Comparison of ENCODE assay signal across 8 cellular contexts in genomic region chr1:163321311-163322305, GRCh38. TPM values are rescaled to one million over a fixed set of nuclear protein-coding genes. Genes with fewer than 3 reads are reported as not detected.
DNase-seq lines count a peak whose midpoint lies in the region; ATAC-seq and TF ChIP-seq lines count a peak whose summit lies in the region.

Gene NUF2 (plus strand): TSS chr1:163321954. CDS start chr1:163326052, 4,098 bp downstream.

- peak within 1 kb of the TSS; percentile 61 for H4K91ac ChIP-seq in IMR-90 (ENCODE audit: insufficient read depth, low read depth, low read length)

- DNase-seq in DMS 273 (lab: John Stamatoyannopoulos, UW; ENCODE audit: unreplicated experiment) (peak; percentile 99), IMR-90 (peak; percentile 99), OCI-M1 (lab: John Stamatoyannopoulos, UW) (peak; percentile 99), activated T-cell treated with anti-CD3 and anti-CD28 coated beads for 24 hours (ENCODE audit: low read depth) (peak; percentile 98), epidermal melanocyte (ENCODE audit: insufficient read length, low spot score) (peak; percentile 89), middle frontal gyrus (ENCODE audit: extremely low spot score, low spot score) (peak; percentile 94)
- peak; percentile 92 to 93 for DNase-seq in stimulated activated CD8-positive, alpha-beta memory T cell treated with anti-CD3 and anti-CD28 coated beads, Interleukin-2, amount 100 ng/mL, for 48 hours (ENCODE audit: low read depth in 2 of 2)

- H2AK9ac ChIP-seq in IMR-90 (replicated peaks; ENCODE audit: low read depth, low read length, poor library complexity) = peak within 1 kb of the TSS; percentile 84

- peaks cover 13 to 18% of the 10 kb centered on the region in 2 experiments for H3K79me1 ChIP-seq in IMR-90 (ENCODE audit: low read depth in 1 of 2, low read length in 2 of 2)

- no peaks in the 10 kb centered on the region for H3K9me3 ChIP-seq in IMR-90 (ENCODE audit: control insufficient read depth, insufficient read depth, low read length)

- peak within 1 kb of the TSS; percentile 80 for H3K23ac ChIP-seq in IMR-90 (ENCODE audit: low read depth, low read length)

- H3K4ac ChIP-seq in IMR-90 (ENCODE audit: low read depth, low read length) = peak within 1 kb of the TSS; percentile 71

- H4K8ac ChIP-seq in IMR-90 (ENCODE audit: low read depth in 2 of 2, low read length in 2 of 2) = peak within 1 kb of the TSS; percentile 83 to 97

- in situ Hi-C loops in IMR-90 (cut with MboI; ENCODE audit: low sequenced_read_pairs) = no loop called here

- H3K36me3 ChIP-seq in IMR-90 (ENCODE audit: control insufficient read depth, insufficient read depth, low read length) = peaks cover 2% of the 10 kb centered on the region; the same call in 1 of the 2 replicates

- peak within 1 kb of the TSS; percentile 6; the same call in 1 of the 2 replicates for H3K18ac ChIP-seq in IMR-90 (ENCODE audit: low read depth, low read length)

- peak within 1 kb of the TSS; percentile 98 for H2AFZ ChIP-seq in IMR-90 (replicated peaks; ENCODE audit: low read length, poor library complexity)

- peak within 1 kb of the TSS; percentile 29; the same call in 1 of the 2 replicates for H2BK120ac ChIP-seq in IMR-90 (ENCODE audit: low read depth, low read length)

- WGBS in IMR-90 (ENCODE audit: extremely low coverage in 2 of 2, insufficient read length in 1 of 2), 2 experiments = 1% methylated on average over 20 of the region's 58 CpGs; no CpG with 5 or more reads in 1 of the 2 experiments

- intact Hi-C loops in IMR-90 (cut with micrococcal nuclease) = no loop called here

- H3K27me3 ChIP-seq in IMR-90 (ENCODE audit: control insufficient read depth, insufficient read depth, low read length) = no peaks in the 10 kb centered on the region

- H3K27ac ChIP-seq in IMR-90 (ENCODE audit: insufficient read depth, low read length) = peak within 1 kb of the TSS; percentile 23

- no peak for TF ChIP-seq RAD21 in IMR-90 (IDR thresholded peaks at IDR 0.05; ENCODE audit: low read length)

- peak within 1 kb of the TSS; percentile 67 for H4K5ac ChIP-seq in IMR-90 (ENCODE audit: low read depth, low read length)

- H3K14ac ChIP-seq in IMR-90 (replicated peaks; ENCODE audit: low read depth, low read length) = peak within 1 kb of the TSS; percentile 75

- peak within 1 kb of the TSS; percentile 69 for H2AK5ac ChIP-seq in IMR-90 (ENCODE audit: low read depth, low read length)

- peak within 1 kb of the TSS; percentile 76 for H2BK5ac ChIP-seq in IMR-90 (ENCODE audit: low read depth, low read length, poor library complexity, severe bottlenecking)

- BruUV-seq in IMR-90 (replicated peaks; lab: Mats Ljungman, UMichigan) = no TSS peak

- H3K9ac ChIP-seq in IMR-90 (ENCODE audit: low read depth, low read length) = peak within 1 kb of the TSS; percentile 83

- H3K4me1 ChIP-seq in IMR-90 (ENCODE audit: control insufficient read depth, insufficient read depth, low read length) = peaks cover 3% of the 10 kb centered on the region; the same call in 1 of the 2 replicates

- no peak within 1 kb of the TSS for H2BK20ac ChIP-seq in IMR-90 (ENCODE audit: low read depth, low read length)

- H2BK15ac ChIP-seq in IMR-90 (ENCODE audit: low read depth, low read length) = peak within 1 kb of the TSS; percentile 17; the same call in 2 of the 3 replicates

- peak within 1 kb of the TSS; percentile 62 for H3K4me3 ChIP-seq in IMR-90 (ENCODE audit: insufficient read depth, low read depth, low read length)

- CTCF ChIA-PET in IMR-90 (lab: Yijun Ruan, JAX) = interaction anchor here (1.2 to 1.3 kb wide), 2 partner anchors 14 to 252 kb away, joined by 3 read pairs; partner anchors contain the start of gene RGS4

- peak within 1 kb of the TSS; percentile 75 for H3K4me2 ChIP-seq in IMR-90 (ENCODE audit: low read depth, low read length)

- no peaks in the 10 kb centered on the region for H3K9me1 ChIP-seq in IMR-90 (ENCODE audit: insufficient read depth, low read length)

- TF ChIP-seq POLR2A in IMR-90 (IDR thresholded peaks at IDR 0.05; ENCODE audit: low read depth, low read length) = peak; percentile 83

- ATAC-seq in GM21528 (IDR thresholded peaks at IDR 0.05; ENCODE audit: low FRiP score, unreplicated experiment) (peak; percentile 93), IMR-90 (ENCODE audit: low read depth) (peak; percentile 99)

- dilution Hi-C loops in IMR-90 (cut with HindIII; ENCODE audit: low sequenced_read_pairs, unreplicated experiment) = loop anchor here (25.0 kb wide), 1 partner anchor 459 kb away; the partner anchor contains the start of gene CCDC190

- peak within 1 kb of the TSS; percentile 89 for H3K56ac ChIP-seq in IMR-90 (ENCODE audit: extremely low read depth, insufficient read depth, low read length)

- POLR2A ChIA-PET in IMR-90 (lab: Charles Lee; ENCODE audit: unreplicated experiment) = interaction anchor here (0.5 to 1.0 kb wide), 2 partner anchors 452 to 716 kb away, joined by 3 to 11 read pairs; no protein-coding TSS in a partner anchor

- no peak for TF ChIP-seq CTCF in IMR-90 (conservative IDR thresholded peaks at IDR 0.05; ENCODE audit: low read depth, low read length)

- H4K20me1 ChIP-seq in IMR-90 (ENCODE audit: insufficient read depth, low read length) = no peaks in the 10 kb centered on the region

TF ChIP-seq in IMR-90, 13 proteins besides CTCF, POLR2A, EP300 and RAD21:
- TF ChIP-seq RCOR1 (IDR thresholded peaks at IDR 0.05; ENCODE audit: insufficient replicate concordance, low read length) (peak; percentile 91), USF2 (IDR thresholded peaks at IDR 0.05; ENCODE audit: low read depth, low read length) (0 out of 2 replicates have a peak, but pooled peaks have one; percentile 29), MXI1 (IDR thresholded peaks at IDR 0.05; ENCODE audit: borderline replicate concordance, low read depth, low read length) (peak; percentile 92), SMC3 (IDR thresholded peaks at IDR 0.05; ENCODE audit: low read depth, low read length) (no peak), BHLHE40 (IDR thresholded peaks at IDR 0.05; ENCODE audit: low read depth, low read length) (no peak; the same call in 1 of the 2 replicates), FOS (IDR thresholded peaks at IDR 0.05; ENCODE audit: low read depth, low read length) (0 out of 2 replicates have a peak, but pooled peaks have one; percentile 16), MAZ (IDR thresholded peaks at IDR 0.05; ENCODE audit: borderline replicate concordance, low read depth, low read length) (peak; percentile 88), CEBPB (IDR thresholded peaks at IDR 0.05; ENCODE audit: low read depth, low read length) (no peak), RFX5 (IDR thresholded peaks at IDR 0.05; ENCODE audit: low read depth, low read length) (no peak), MAFK (IDR thresholded peaks at IDR 0.05; ENCODE audit: low read depth, low read length) (peak; percentile 93), CHD1 (IDR thresholded peaks at IDR 0.05; ENCODE audit: low read depth, low read length) (0 out of 2 replicates have a peak, but pooled peaks have one; percentile 49), NFE2L2 (IDR thresholded peaks at IDR 0.05; ENCODE audit: low read depth, low read length) (peak; percentile 31; the same call in 1 of the 2 replicates), ELK1 (IDR thresholded peaks at IDR 0.05; ENCODE audit: borderline replicate concordance, low read depth, low read length) (no peak)

RNA-seq across cellular contexts. Expression of gene NUF2, which starts in this region (rescaled TPM):
- 18.5 and 23.6 TPM in 2 replicates for total RNA-seq in IMR-90 (2012; rRNA removed)
- polyA plus RNA-seq in IMR-90 (2012; rRNA removed) = 10.5 and 13.0 TPM in 2 replicates
- 3.1 and 3.5 TPM in 2 replicates for polyA plus RNA-seq in IMR-90 (2012; cell fraction: cytosol; rRNA removed)
- 7.5 and 25.2 TPM in 2 replicates for polyA plus RNA-seq in IMR-90 (2012; cell fraction: nucleus; rRNA removed; ENCODE audit: low replicate concordance)

Comparison
In these comparisons a context has a peak if more than half of its experiments do, and no peak if none do; other contexts are left out.
1. Peak in every context shown above with its lines: DNase-seq, ATAC-seq, H3K4me3 ChIP-seq and H3K27ac ChIP-seq.